ENCODE assay signal across 9 cellular contexts in the genomic region with DNA sequence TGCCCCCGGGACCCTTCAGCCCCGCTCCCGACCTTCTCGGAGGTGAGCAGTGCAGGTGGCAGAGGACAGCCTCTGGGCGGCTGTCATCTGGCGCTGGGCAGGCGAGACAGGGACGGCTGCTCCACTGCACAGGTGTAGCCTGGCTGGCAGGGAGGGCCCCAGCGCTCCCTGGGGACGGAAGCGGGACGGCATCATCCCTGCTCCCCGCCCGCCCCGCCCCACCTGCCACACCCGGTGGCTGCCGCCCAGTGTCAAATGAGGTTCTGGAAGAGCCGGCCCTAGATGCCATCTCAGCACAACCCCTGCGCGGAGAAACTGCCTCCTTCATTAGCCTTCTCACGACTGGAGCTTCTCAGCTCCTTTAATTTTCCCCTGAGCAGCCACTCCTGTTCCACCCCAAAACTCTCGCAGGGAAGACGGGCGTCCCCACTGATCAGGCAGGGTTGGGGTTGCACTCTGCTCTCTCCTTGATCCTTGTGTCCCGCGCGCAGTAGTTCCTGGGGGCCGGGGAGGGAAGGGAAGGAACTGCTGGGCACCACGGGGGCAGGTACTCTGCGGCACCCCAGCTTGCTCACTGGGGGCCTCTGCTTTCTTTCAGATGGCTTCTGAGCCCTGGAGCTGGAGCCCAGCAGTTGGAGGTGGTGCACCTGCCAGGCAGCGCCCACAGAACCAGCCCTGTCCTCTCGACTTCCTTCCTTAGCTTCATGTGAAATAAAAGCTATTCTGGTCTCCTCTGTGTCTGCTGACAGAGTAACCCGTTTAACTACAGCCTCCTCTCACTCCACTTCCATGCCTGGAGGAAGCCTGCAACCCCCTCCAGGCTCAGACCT. TPM values are rescaled to one million over a fixed set of nuclear protein-coding genes. Genes with fewer than 3 reads are reported as not detected.
DNase-seq lines count a peak whose midpoint lies in the region; ATAC-seq and TF ChIP-seq lines count a peak whose summit lies in the region.
"Had no signal": no experiment of that assay in that cellular context is flagged by ENCODE, and none has a peak within 500 bp of the region (broad histone marks: within the 10 kb centered on the region; RNA-seq: fewer than 3 reads in every experiment).

No MANE protein-coding gene starts in this region.

- peaks cover 9% of the 10 kb centered on the region for H3K36me3 ChIP-seq in PC-3 (ENCODE audit: low read depth, low read length)
- peaks cover 24% of the 10 kb centered on the region for H3K36me3 ChIP-seq in adipocyte (ENCODE audit: control insufficient read depth, insufficient read depth, low read length, severe bottlenecking)
- H3K36me3 ChIP-seq in mucosa of rectum (ENCODE audit: control insufficient read depth in 2 of 2, insufficient read depth in 2 of 2, low read length in 2 of 2): peaks cover 0 to 10% of the 10 kb centered on the region in 2 donors

- POLR2A ChIA-PET in PC-3 (lab: Charles Lee; ENCODE audit: unreplicated experiment): interaction anchor here (0.5 to 1.6 kb wide), 8 partner anchors 11 to 78 kb away, joined by 3 to 9 read pairs (median 4); a partner anchor contains a TSS

- H3K9me2 ChIP-seq in PC-3 (replicated peaks; ENCODE audit: low read length): no peaks in the 10 kb centered on the region

- H3K27ac ChIP-seq in PC-3 (ENCODE audit: low read length) (peak overlapping the region; percentile 17), mucosa of rectum (ENCODE audit: low read depth in 2 of 2, low read length in 2 of 2) (peak overlapping the region; percentile 27 to 38)
- H3K27ac ChIP-seq: C4-2B had no signal

- H3K4me2 ChIP-seq in PC-3 (ENCODE audit: low read length): peak overlapping the region; percentile 85

- CTCF ChIA-PET in PC-3 (lab: Charles Lee): interaction anchor here (0.6 to 4.5 kb wide), 25 partner anchors 9 to 1686 kb away, joined by 3 to 120 read pairs (median 4); a partner anchor contains a TSS

- peak overlapping the region; percentile 64 for H3K4me3 ChIP-seq in PC-3 (ENCODE audit: low read length)
- H3K4me3 ChIP-seq in adipocyte (ENCODE audit: low read length): no peak overlapping the region
- peak overlapping the region; percentile 25 to 56 for H3K4me3 ChIP-seq in mucosa of rectum (ENCODE audit: low read length in 2 of 2)

- H3K4me1 ChIP-seq in PC-3 (ENCODE audit: insufficient read depth, low read length) (peaks cover 24% of the 10 kb centered on the region), adipocyte (ENCODE audit: control insufficient read depth, insufficient read depth, low read length) (peaks cover 18% of the 10 kb centered on the region), mucosa of rectum (ENCODE audit: control insufficient read depth in 2 of 2, insufficient read depth in 2 of 2, low read length in 2 of 2) (peaks cover 12 to 13% of the 10 kb centered on the region in 2 donors)

- H3K9me3 ChIP-seq in PC-3 (ENCODE audit: low read length): peaks cover 3% of the 10 kb centered on the region; the same call in 1 of the 2 replicates
- no peaks in the 10 kb centered on the region for H3K9me3 ChIP-seq in adipocyte (ENCODE audit: control insufficient read depth, low read length)
- peaks cover 0 to 2% of the 10 kb centered on the region in 2 donors for H3K9me3 ChIP-seq in mucosa of rectum (ENCODE audit: control insufficient read depth in 2 of 2, low read length in 2 of 2)

- peak overlapping the region; percentile 60 for H2AFZ ChIP-seq in PC-3 (ENCODE audit: low read length)

- H4K20me1 ChIP-seq in PC-3 (ENCODE audit: low read length): no peaks in the 10 kb centered on the region

- BruUV-seq in PC-3 (replicated peaks; lab: Mats Ljungman, UMichigan): TSS peak; percentile 96

- H3K27me3 ChIP-seq in PC-3 (ENCODE audit: low read length) (no peaks in the 10 kb centered on the region; the same call in 1 of the 2 replicates), adipocyte (replicated peaks; ENCODE audit: control insufficient read depth, insufficient read depth, low read length) (no peaks in the 10 kb centered on the region), mucosa of rectum (ENCODE audit: control insufficient read depth in 2 of 2, insufficient read depth in 2 of 2, low read length in 2 of 2) (peaks cover 0 to 7% of the 10 kb centered on the region in 2 donors)

- H3F3A ChIP-seq in PC-3 (ENCODE audit: low read length, unreplicated experiment): peaks cover 6% of the 10 kb centered on the region

- no peaks in the 10 kb centered on the region for H3K79me2 ChIP-seq in PC-3 (ENCODE audit: low read length)

- DNase-seq in SIG-M5 treated with dmso at 0.1 percent for 504 hours (lab: John Stamatoyannopoulos, UW; ENCODE audit: unreplicated experiment) (peak; percentile 11), SIG-M5 (lab: John Stamatoyannopoulos, UW) (no peak), PC-3 (peak; percentile 97), adipocyte (ENCODE audit: low read depth) (no peak), H4 (ENCODE audit: low spot score) (no peak), hippocampal formation (lab: John Stamatoyannopoulos, UW) (no peak)

- intact Hi-C loops in PC-3 (cut with micrococcal nuclease): loop anchor here (1.0 to 2.0 kb wide), 2 partner anchors 52 to 72 kb away; no protein-coding TSS in a partner anchor

- H3K9ac ChIP-seq in PC-3 (ENCODE audit: low read length) (peak overlapping the region; percentile 39), adipocyte (ENCODE audit: low read length) (peak overlapping the region; percentile 57), mucosa of rectum (ENCODE audit: low read depth in 1 of 2, low read length in 2 of 2) (peak overlapping the region; percentile 47 to 64)

- 0 out of 2 replicates have a peak, but pooled peaks have one; percentile 19 for TF ChIP-seq CTCF in PC-3 (conservative IDR thresholded peaks at IDR 0.05; ENCODE audit: low read depth, low read length)

- peak; percentile 75 for ATAC-seq in HG03108 (IDR thresholded peaks at IDR 0.05; ENCODE audit: unreplicated experiment)
- peak; percentile 77 for ATAC-seq in PC-3

RNA-seq across cellular contexts. Expression of a gene that starts 12.0 kb away (rescaled TPM):
- total RNA-seq in PC-3 (2014; rRNA removed): 0.81 and 2.0 TPM in 2 replicates
- not detected in 2 replicates for total RNA-seq in H4 (2014; rRNA removed; shearing (Covaris generic))

Comparison
In these comparisons a context has a peak if more than half of its experiments do, and no peak if none do; other contexts are left out.
1. DNase-seq: peak in SIG-M5 treated with dmso at 0.1 percent for 504 hours (single experiment) and PC-3 (single experiment); none in SIG-M5 (single experiment), adipocyte (single experiment), H4 (single experiment) and hippocampal formation (0 of 2).
2. Peak in every context shown above with its lines, with median percentiles within 50 percentile points of each other: H3K9ac ChIP-seq.